Comparison of ENCODE assay signal across 1 cellular context in genomic region chr15:85582719-85583089, GRCh38.
TF ChIP-seq lines count a peak whose summit lies in the region.

No MANE protein-coding gene starts in this region.

TF ChIP-seq in GM12878, 131 proteins besides CTCF, POLR2A, EP300 and RAD21 (continued from another document):
- TF ChIP-seq, protein P1, sequence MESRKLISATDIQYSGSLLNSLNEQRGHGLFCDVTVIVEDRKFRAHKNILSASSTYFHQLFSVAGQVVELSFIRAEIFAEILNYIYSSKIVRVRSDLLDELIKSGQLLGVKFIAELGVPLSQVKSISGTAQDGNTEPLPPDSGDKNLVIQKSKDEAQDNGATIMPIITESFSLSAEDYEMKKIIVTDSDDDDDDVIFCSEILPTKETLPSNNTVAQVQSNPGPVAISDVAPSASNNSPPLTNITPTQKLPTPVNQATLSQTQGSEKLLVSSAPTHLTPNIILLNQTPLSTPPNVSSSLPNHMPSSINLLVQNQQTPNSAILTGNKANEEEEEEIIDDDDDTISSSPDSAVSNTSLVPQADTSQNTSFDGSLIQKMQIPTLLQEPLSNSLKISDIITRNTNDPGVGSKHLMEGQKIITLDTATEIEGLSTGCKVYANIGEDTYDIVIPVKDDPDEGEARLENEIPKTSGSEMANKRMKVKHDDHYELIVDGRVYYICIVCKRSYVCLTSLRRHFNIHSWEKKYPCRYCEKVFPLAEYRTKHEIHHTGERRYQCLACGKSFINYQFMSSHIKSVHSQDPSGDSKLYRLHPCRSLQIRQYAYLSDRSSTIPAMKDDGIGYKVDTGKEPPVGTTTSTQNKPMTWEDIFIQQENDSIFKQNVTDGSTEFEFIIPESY (IDR thresholded peaks at IDR 0.05) = no peak
- TF ChIP-seq SUZ12 (IDR thresholded peaks at IDR 0.05; ENCODE audit: unreplicated experiment) (no peak), HSF1 (IDR thresholded peaks at IDR 0.05; ENCODE audit: low read depth, low read length) (no peak), TCF3 (IDR thresholded peaks at IDR 0.05; ENCODE audit: borderline replicate concordance, insufficient read depth, low read depth, low read length) (peak; percentile 36; the same call in 1 of the 2 replicates), SIX5 (IDR thresholded peaks at IDR 0.05; ENCODE audit: low read depth, low read length, severe bottlenecking) (no peak), BCLAF1 (IDR thresholded peaks at IDR 0.05) (no peak), CUX1 (IDR thresholded peaks at IDR 0.05; ENCODE audit: insufficient replicate concordance, low read depth, low read length) (no peak), MYB (IDR thresholded peaks at IDR 0.05; ENCODE audit: borderline replicate concordance, low read depth, low read length) (no peak), LARP7 (IDR thresholded peaks at IDR 0.05) (no peak), IKZF2 (IDR thresholded peaks at IDR 0.05) (no peak), CBX3 (IDR thresholded peaks at IDR 0.05; ENCODE audit: borderline replicate concordance, low read depth) (no peak), NBN (IDR thresholded peaks at IDR 0.05) (no peak; the same call in 1 of the 2 replicates), FOXM1 (IDR thresholded peaks at IDR 0.05; ENCODE audit: low read depth, low read length) (0 out of 2 replicates have a peak, but pooled peaks have one; percentile 19), NRF1 (conservative IDR thresholded peaks at IDR 0.05; ENCODE audit: low read depth, low read length) (no peak), USF1 (IDR thresholded peaks at IDR 0.05; ENCODE audit: borderline replicate concordance, extremely low read length, insufficient read depth, low read depth, low read length) (no peak), JUNB (IDR thresholded peaks at IDR 0.05) (no peak), TCF12 (IDR thresholded peaks at IDR 0.05; ENCODE audit: low read depth, low read length) (0 out of 2 replicates have a peak, but pooled peaks have one; percentile 4)
- TF ChIP-seq, protein P2, sequence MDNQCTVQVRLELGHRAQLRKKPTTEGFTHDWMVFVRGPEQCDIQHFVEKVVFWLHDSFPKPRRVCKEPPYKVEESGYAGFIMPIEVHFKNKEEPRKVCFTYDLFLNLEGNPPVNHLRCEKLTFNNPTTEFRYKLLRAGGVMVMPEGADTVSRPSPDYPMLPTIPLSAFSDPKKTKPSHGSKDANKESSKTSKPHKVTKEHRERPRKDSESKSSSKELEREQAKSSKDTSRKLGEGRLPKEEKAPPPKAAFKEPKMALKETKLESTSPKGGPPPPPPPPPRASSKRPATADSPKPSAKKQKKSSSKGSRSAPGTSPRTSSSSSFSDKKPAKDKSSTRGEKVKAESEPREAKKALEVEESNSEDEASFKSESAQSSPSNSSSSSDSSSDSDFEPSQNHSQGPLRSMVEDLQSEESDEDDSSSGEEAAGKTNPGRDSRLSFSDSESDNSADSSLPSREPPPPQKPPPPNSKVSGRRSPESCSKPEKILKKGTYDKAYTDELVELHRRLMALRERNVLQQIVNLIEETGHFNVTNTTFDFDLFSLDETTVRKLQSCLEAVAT (IDR thresholded peaks at IDR 0.05) = no peak
- TF ChIP-seq, protein P3, sequence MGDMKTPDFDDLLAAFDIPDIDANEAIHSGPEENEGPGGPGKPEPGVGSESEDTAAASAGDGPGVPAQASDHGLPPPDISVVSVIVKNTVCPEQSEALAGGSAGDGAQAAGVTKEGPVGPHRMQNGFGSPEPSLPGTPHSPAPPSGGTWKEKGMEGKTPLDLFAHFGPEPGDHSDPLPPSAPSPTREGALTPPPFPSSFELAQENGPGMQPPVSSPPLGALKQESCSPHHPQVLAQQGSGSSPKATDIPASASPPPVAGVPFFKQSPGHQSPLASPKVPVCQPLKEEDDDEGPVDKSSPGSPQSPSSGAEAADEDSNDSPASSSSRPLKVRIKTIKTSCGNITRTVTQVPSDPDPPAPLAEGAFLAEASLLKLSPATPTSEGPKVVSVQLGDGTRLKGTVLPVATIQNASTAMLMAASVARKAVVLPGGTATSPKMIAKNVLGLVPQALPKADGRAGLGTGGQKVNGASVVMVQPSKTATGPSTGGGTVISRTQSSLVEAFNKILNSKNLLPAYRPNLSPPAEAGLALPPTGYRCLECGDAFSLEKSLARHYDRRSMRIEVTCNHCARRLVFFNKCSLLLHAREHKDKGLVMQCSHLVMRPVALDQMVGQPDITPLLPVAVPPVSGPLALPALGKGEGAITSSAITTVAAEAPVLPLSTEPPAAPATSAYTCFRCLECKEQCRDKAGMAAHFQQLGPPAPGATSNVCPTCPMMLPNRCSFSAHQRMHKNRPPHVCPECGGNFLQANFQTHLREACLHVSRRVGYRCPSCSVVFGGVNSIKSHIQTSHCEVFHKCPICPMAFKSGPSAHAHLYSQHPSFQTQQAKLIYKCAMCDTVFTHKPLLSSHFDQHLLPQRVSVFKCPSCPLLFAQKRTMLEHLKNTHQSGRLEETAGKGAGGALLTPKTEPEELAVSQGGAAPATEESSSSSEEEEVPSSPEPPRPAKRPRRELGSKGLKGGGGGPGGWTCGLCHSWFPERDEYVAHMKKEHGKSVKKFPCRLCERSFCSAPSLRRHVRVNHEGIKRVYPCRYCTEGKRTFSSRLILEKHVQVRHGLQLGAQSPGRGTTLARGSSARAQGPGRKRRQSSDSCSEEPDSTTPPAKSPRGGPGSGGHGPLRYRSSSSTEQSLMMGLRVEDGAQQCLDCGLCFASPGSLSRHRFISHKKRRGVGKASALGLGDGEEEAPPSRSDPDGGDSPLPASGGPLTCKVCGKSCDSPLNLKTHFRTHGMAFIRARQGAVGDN (IDR thresholded peaks at IDR 0.05) = no peak
